9 cellular contexts compared by ENCODE assay signal in the genomic region with DNA sequence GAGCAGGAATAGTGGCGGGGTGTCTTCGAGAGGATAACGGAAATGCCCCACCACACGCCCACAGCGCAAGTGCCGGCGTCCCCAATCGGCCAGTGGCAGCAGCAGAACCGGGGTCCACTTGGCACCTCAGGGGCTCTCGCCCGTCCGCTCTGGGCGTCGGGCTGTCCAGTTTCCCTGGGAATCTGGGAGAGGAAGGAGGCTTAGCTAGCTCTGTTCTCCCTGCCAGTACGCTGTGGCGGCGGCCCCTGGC. TPM values are rescaled to one million over a fixed set of nuclear protein-coding genes. Genes with fewer than 3 reads are reported as not detected.
DNase-seq lines count a peak whose midpoint lies in the region; ATAC-seq and TF ChIP-seq lines count a peak whose summit lies in the region.
"Had no signal": no experiment of that assay in that cellular context is flagged by ENCODE, and none has a peak within 500 bp of the region (broad histone marks: within the 10 kb centered on the region; RNA-seq: fewer than 3 reads in every experiment).

No MANE protein-coding gene starts in this region.

- peak overlapping the region; percentile 39 for H3K4me3 ChIP-seq in mucosa of descending colon
- H3K4me3 ChIP-seq in testis: peak overlapping the region; percentile 66 to 68

- H3K9me3 ChIP-seq in mucosa of descending colon (no peaks in the 10 kb centered on the region), testis (no peaks in the 10 kb centered on the region)

- peaks cover 63% of the 10 kb centered on the region for H3K27me3 Mint-ChIP-seq in T-helper 2 cell treated with Interferon-gamma antibody and Interleukin-4, amounts not matched to agents 5 μg/mL and 100 μg/mL, for 36 hours (ENCODE audit: low read depth)

- ATAC-seq in HG02943 (IDR thresholded peaks at IDR 0.05; ENCODE audit: low read depth, unreplicated experiment) (peak; percentile 28), mucosa of descending colon (peak; percentile 51)

- H3K36me3 Mint-ChIP-seq in T-helper 2 cell treated with Interferon-gamma antibody and Interleukin-4, amounts not matched to agents 5 μg/mL and 100 μg/mL, for 36 hours (ENCODE audit: low read depth): no peaks in the 10 kb centered on the region

- DNase-seq in NOMO-1 treated with dmso at 0.1 percent for 144 hours (lab: John Stamatoyannopoulos, UW; ENCODE audit: unreplicated experiment) (peak; percentile 8), NOMO-1 (lab: John Stamatoyannopoulos, UW; ENCODE audit: unreplicated experiment in 2 of 2) (no peak), mucosa of descending colon (peak in 2 of 3 donors; percentile 38 to 68), testis (peak; percentile 65), SK-N-DZ (ENCODE audit: low spot score) (no peak)
- DNase-seq in T-helper 2 cell treated with Interferon-gamma antibody and Interleukin-4, amounts not matched to agents 5 μg/mL and 100 μg/mL, for 36 hours (ENCODE audit: low spot score): peak; percentile 10
- peak; percentile 3 for DNase-seq in effector CD8-positive, alpha-beta T cell (lab: John Stamatoyannopoulos, UW)

- no peaks in the 10 kb centered on the region for H3K9me3 Mint-ChIP-seq in T-helper 2 cell treated with Interferon-gamma antibody and Interleukin-4, amounts not matched to agents 5 μg/mL and 100 μg/mL, for 36 hours

- intact Hi-C loops in mucosa of descending colon (cut with DNase I, micrococcal nuclease) (no loop called here), testis (cut with DNase I; ENCODE audit: low total_unique reads) (loop anchor here (5.0 kb wide), 1 partner anchor 91 kb away; the partner anchor contains the start of gene BBX)

- peak overlapping the region; percentile 47 for H3K27ac Mint-ChIP-seq in T-helper 2 cell treated with Interferon-gamma antibody and Interleukin-4, amounts not matched to agents 5 μg/mL and 100 μg/mL, for 36 hours

- no peaks in the 10 kb centered on the region for H3K27me3 ChIP-seq in testis

- H3K27ac ChIP-seq in testis: peak overlapping the region; percentile 82 to 97

- H3K36me3 ChIP-seq in mucosa of descending colon (ENCODE audit: low read depth) (no peaks in the 10 kb centered on the region), testis (ENCODE audit: low read depth, missing control alignments) (no peaks in the 10 kb centered on the region)

- TF ChIP-seq POLR2A in testis (IDR thresholded peaks at IDR 0.05): no peak

- H3K4me1 ChIP-seq in mucosa of descending colon (ENCODE audit: low read depth): peaks cover 12% of the 10 kb centered on the region
- peaks cover 6% of the 10 kb centered on the region for H3K4me1 ChIP-seq in testis

- 0 to 1% methylated on average over 9 to 17 of the region's 17 CpGs for WGBS in testis, 2 donors

- H3K4me3 Mint-ChIP-seq in T-helper 2 cell treated with Interferon-gamma antibody and Interleukin-4, amounts not matched to agents 5 μg/mL and 100 μg/mL, for 36 hours: peak overlapping the region; percentile 81

- TF ChIP-seq CTCF in mucosa of descending colon (IDR thresholded peaks at IDR 0.05): no peak
- TF ChIP-seq CTCF in testis (IDR thresholded peaks at IDR 0.05): no peak

- H3K4me1 Mint-ChIP-seq in T-helper 2 cell treated with Interferon-gamma antibody and Interleukin-4, amounts not matched to agents 5 μg/mL and 100 μg/mL, for 36 hours (ENCODE audit: low read depth): peaks cover 18% of the 10 kb centered on the region

RNA-seq across cellular contexts. Expression of gene CCDC54, which starts 53.7 kb away (rescaled TPM):
- total RNA-seq in mucosa of descending colon (not detected), testis (100 to 1,000 TPM in 1 of 2 donors, 10 to 100 TPM in 1; 33.9 to 107 TPM)
- polyA plus RNA-seq in testis (ENCODE audit: insufficient read depth, low read depth, low replicate concordance): 112 TPM
- polyA plus RNA-seq in SK-N-DZ (2014; cell fraction: cytosol; rRNA removed): not detected in 2 replicates
- not detected in 2 replicates for polyA plus RNA-seq in SK-N-DZ (2014; cell fraction: nucleus; rRNA removed)
- total RNA-seq: glomerular endothelial cell had no signal

Comparison
In these comparisons a context has a peak if more than half of its experiments do, and no peak if none do; other contexts are left out.
1. DNase-seq: peak in NOMO-1 treated with dmso at 0.1 percent for 144 hours (single experiment), T-helper 2 cell treated with Interferon-gamma antibody and Interleukin-4, amounts not matched to agents 5 μg/mL and 100 μg/mL, for 36 hours (single experiment), effector CD8-positive, alpha-beta T cell (single experiment), mucosa of descending colon (2 of 3) and testis (single experiment); none in NOMO-1 (0 of 2) and SK-N-DZ (single experiment).
2. RNA of gene CCDC54, which starts 53.7 kb away (total RNA-seq): 33.9 to 107 TPM in testis; not detected in mucosa of descending colon; every median in the first group is over 10 times any median in the second.